1 cellular context compared by ENCODE assay signal in the genomic region with DNA sequence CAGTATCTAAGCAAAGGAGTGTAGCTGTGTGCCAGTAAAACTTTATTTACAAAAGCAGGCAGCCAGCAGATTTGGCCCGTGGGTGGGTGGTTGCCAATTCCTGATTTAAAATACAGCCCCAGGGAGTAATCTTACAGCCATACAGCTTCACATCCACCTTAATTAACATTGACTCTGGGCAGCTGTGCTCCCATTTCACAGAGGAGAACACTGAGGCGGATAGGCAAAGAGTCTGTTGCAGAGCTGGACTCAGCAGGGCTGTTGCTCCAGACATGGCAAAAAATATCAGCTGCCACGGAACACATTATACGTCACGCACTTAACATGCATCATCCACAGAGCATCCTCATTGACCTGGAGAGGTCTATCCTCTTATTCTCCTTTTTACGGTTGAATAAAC.
A peak's percentile ranks its signal among the peaks of the same experiment; 100 is the strongest.
TF ChIP-seq lines count a peak whose summit lies in the region.

No MANE protein-coding gene starts in this region.

TF ChIP-seq in H1, 55 proteins besides CTCF, POLR2A, EP300 and RAD21:
- TF ChIP-seq CREB1 (IDR thresholded peaks at IDR 0.05) (no peak), KDM1A (IDR thresholded peaks at IDR 0.05; ENCODE audit: borderline replicate concordance, low read length) (peak; percentile 55; the same call in 1 of the 2 replicates)
